8 cellular contexts compared by ENCODE assay signal in the genomic region with DNA sequence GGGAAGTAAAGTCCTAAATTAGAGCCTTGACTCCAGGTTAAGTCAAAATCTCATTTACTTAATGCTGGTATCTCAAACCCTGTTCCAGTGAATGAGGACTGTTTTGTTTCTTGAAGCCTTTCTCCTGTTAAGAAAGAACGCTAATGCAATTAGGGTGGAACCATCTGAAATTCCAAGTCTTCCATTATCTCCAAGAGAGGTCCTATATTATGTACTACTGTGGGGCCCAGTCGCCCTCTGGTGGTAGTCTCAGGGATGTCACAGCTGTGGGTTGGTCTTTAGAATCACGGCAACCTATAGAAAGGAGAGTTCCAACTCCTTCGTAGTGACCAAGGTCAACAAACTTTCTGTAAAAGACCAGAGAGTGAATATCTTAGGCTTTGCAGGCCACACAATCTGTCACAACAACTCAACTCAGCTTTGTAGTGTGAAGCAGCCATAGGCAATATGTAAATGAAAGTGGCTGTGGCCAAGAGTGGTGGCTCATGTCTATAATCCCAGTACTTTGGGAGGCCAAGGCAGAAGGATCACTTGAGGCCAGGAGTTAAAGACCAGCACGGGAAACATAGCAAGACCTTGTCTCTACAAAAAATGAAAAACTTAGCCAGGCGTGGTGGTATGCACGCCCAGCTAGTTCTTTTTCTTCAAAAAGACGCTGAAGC. TPM values are rescaled to one million over a fixed set of nuclear protein-coding genes. Genes with fewer than 3 reads are reported as not detected.
DNase-seq lines count a peak whose midpoint lies in the region; ATAC-seq lines count a peak whose summit lies in the region.

No MANE protein-coding gene starts in this region.

- peak; percentile 84 for ATAC-seq in HG02981 (IDR thresholded peaks at IDR 0.05; ENCODE audit: unreplicated experiment)

- DNase-seq in activated gamma-delta T cell treated with Interleukin-2 at 50 U/mL for 16 hours (peak; percentile 67), activated gamma-delta T cell (lab: John Stamatoyannopoulos, UW) (no peak), NCI-H526 (lab: John Stamatoyannopoulos, UW) (peak; percentile 2 to 66), dedifferentiated amniotic fluid mesenchymal stem cell (ENCODE audit: extremely low spot score) (peak; percentile 83), lung microvascular endothelial cell (ENCODE audit: low read depth in 2 of 2) (peak; percentile 75 to 77)
- DNase-seq in activated CD4-positive, alpha-beta T cell treated with anti-CD3 and anti-CD28 coated beads, Interleukin-2, amount 50 U/mL, for 1 hour, result peak; percentile 70
- peak; percentile 13 to 27 for DNase-seq in stimulated activated CD8-positive, alpha-beta memory T cell treated with anti-CD3 and anti-CD28 coated beads, Interleukin-15, amount 100 ng/mL, for 4 hours (ENCODE audit: low read depth in 2 of 2)

RNA-seq across cellular contexts. Expression of a gene that starts 9.3 kb away (rescaled TPM):
- total RNA-seq in lung microvascular endothelial cell, result 5.4 and 8.5 TPM in 2 replicates

RNA-seq across cellular contexts. Expression of a gene that starts 17.9 kb away (rescaled TPM):
- 0.60 and 1.5 TPM in 2 replicates for total RNA-seq in lung microvascular endothelial cell
